15 cellular contexts compared by ENCODE assay signal in the genomic region with DNA sequence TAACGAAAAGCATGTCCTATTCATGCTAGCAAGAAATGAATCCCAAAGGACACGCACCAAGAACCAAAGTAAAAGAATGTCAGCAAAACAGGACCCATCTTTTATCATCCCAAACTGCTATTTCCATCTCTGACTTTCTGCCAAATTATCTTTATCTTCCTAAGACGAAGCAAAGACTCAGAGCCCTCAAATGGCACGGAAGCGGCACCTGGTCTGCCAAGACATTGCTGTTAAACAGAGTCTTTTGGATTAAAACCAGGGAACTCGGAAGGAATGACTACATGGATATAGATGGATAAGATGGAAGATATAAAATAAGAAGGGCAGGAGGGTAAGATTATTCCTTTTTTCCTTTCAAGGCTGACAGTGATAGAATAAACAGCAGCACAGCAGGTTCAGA.
DNase-seq lines count a peak whose midpoint lies in the region; ATAC-seq, FAIRE-seq and TF ChIP-seq lines count a peak whose summit lies in the region.
"Had no signal": no experiment of that assay in that cellular context is flagged by ENCODE, and none has a peak within 500 bp of the region (broad histone marks: within the 10 kb centered on the region; RNA-seq: fewer than 3 reads in every experiment).

No MANE protein-coding gene starts in this region.

- H3K27ac ChIP-seq in VCaP (peak overlapping the region; percentile 45), parathyroid adenoma (no peak overlapping the region)
- H3K27ac ChIP-seq in CD4-positive, alpha-beta memory T cell (ENCODE audit: low read depth, low read length), result no peak overlapping the region
- H3K27ac ChIP-seq: BLaER1, GM23248 had no signal

- POLR2A ChIA-PET in CD4-positive, alpha-beta memory T cell (lab: Charles Lee; ENCODE audit: partially characterized antibody), result no interaction called here

- H3K4me3 Mint-ChIP-seq in effector memory CD8-positive, alpha-beta T cell, result no peak overlapping the region
- no peak overlapping the region for H3K4me3 Mint-ChIP-seq in CD4-positive, alpha-beta memory T cell

- CTCF ChIA-PET in CD4-positive, alpha-beta memory T cell (lab: Charles Lee; ENCODE audit: partially characterized antibody), result no interaction called here

- intact Hi-C loops in CD4-positive, alpha-beta memory T cell (cut with micrococcal nuclease), result no loop called here

- no peaks in the 10 kb centered on the region for H3K9me3 ChIP-seq in parathyroid adenoma (ENCODE audit: control insufficient read depth, low read length)
- no peaks in the 10 kb centered on the region for H3K9me3 ChIP-seq in CD4-positive, alpha-beta memory T cell (ENCODE audit: control insufficient read depth in 1 of 2, low read length in 2 of 2)
- H3K9me3 ChIP-seq: BLaER1 had no signal

- no peak for ATAC-seq in GM21367 (IDR thresholded peaks at IDR 0.05; ENCODE audit: unreplicated experiment)
- no peak for ATAC-seq in effector memory CD8-positive, alpha-beta T cell (replicated peaks)

- TF ChIP-seq CTCF in D721Med (IDR thresholded peaks at IDR 0.05; ENCODE audit: insufficient read depth, missing control alignments) (no peak), VCaP (conservative IDR thresholded peaks at IDR 0.05) (no peak), parathyroid adenoma (IDR thresholded peaks at IDR 0.05) (no peak)

- H3K4me2 ChIP-seq in parathyroid adenoma (ENCODE audit: low read length), result peak overlapping the region; percentile 52
- H3K4me2 ChIP-seq: BLaER1 had no signal

- no peaks in the 10 kb centered on the region for H3K27me3 ChIP-seq in parathyroid adenoma (ENCODE audit: control insufficient read depth, insufficient read depth, low read length)
- H3K27me3 ChIP-seq in CD4-positive, alpha-beta memory T cell (ENCODE audit: insufficient read depth, low read length), result peaks cover 5% of the 10 kb centered on the region
- H3K27me3 ChIP-seq: BLaER1 had no signal

- no peaks in the 10 kb centered on the region for H3K4me1 Mint-ChIP-seq in effector memory CD8-positive, alpha-beta T cell (ENCODE audit: low read depth in 2 of 2)
- H3K4me1 Mint-ChIP-seq in CD4-positive, alpha-beta memory T cell, result no peaks in the 10 kb centered on the region

- peaks cover 14 to 31% of the 10 kb centered on the region in 2 donors for H3K27me3 Mint-ChIP-seq in effector memory CD8-positive, alpha-beta T cell
- H3K27me3 Mint-ChIP-seq in CD4-positive, alpha-beta memory T cell, result peaks cover 2 to 10% of the 10 kb centered on the region in 2 donors

- H3K27ac Mint-ChIP-seq in effector memory CD8-positive, alpha-beta T cell, result no peak overlapping the region
- peak overlapping the region in 1 of 7 donors; percentile 14 for H3K27ac Mint-ChIP-seq in CD4-positive, alpha-beta memory T cell

- no peak overlapping the region for H3K4me3 ChIP-seq in parathyroid adenoma (ENCODE audit: low read depth, low read length)
- no peak overlapping the region for H3K4me3 ChIP-seq in CD4-positive, alpha-beta memory T cell (ENCODE audit: low read length in 2 of 2)
- H3K4me3 ChIP-seq: BLaER1, GM23248 had no signal

- H3K9ac ChIP-seq in parathyroid adenoma, result no peak overlapping the region
- H3K9ac ChIP-seq: BLaER1, GM23248 had no signal

- H3K79me2 ChIP-seq in parathyroid adenoma, result no peaks in the 10 kb centered on the region

- no peaks in the 10 kb centered on the region for H3K36me3 ChIP-seq in parathyroid adenoma (ENCODE audit: control insufficient read depth, insufficient read depth, low read length)
- H3K36me3 ChIP-seq in CD4-positive, alpha-beta memory T cell (ENCODE audit: insufficient read depth, low read length), result no peaks in the 10 kb centered on the region
- H3K36me3 ChIP-seq: BLaER1 had no signal

- no peak overlapping the region for H2AFZ ChIP-seq in parathyroid adenoma
- H2AFZ ChIP-seq: GM23248 had no signal

- no peaks in the 10 kb centered on the region for H3K36me3 Mint-ChIP-seq in effector memory CD8-positive, alpha-beta T cell (ENCODE audit: insufficient read depth)
- no peaks in the 10 kb centered on the region for H3K36me3 Mint-ChIP-seq in CD4-positive, alpha-beta memory T cell

- peak; percentile 56 for FAIRE-seq in D721Med (lab: Jason Lieb, UNC)
- FAIRE-seq: GM18507 had no signal

- no peaks in the 10 kb centered on the region for H3K4me1 ChIP-seq in parathyroid adenoma
- no peaks in the 10 kb centered on the region for H3K4me1 ChIP-seq in CD4-positive, alpha-beta memory T cell (ENCODE audit: insufficient read depth, low read length)

- DNase-seq in D721Med (ENCODE audit: insufficient read length, low spot score) (no peak), iPS-NIHi7 (ENCODE audit: extremely low spot score) (peak; percentile 5)
- no peak for DNase-seq in effector memory CD8-positive, alpha-beta T cell
- no peak for DNase-seq in activated CD4-positive, alpha-beta T cell treated with anti-CD3 and anti-CD28 coated beads for 48 hours
- no peak for DNase-seq in CD4-positive, alpha-beta memory T cell
- DNase-seq: 8988T, AML-193, DMS 273 treated with DMSO at 0.1 percent for 48 hours, GM23248, H7 had no signal

- no peaks in the 10 kb centered on the region for H3K9me3 Mint-ChIP-seq in effector memory CD8-positive, alpha-beta T cell
- H3K9me3 Mint-ChIP-seq in CD4-positive, alpha-beta memory T cell, result no peaks in the 10 kb centered on the region
